Comparison of ENCODE assay signal across 1 cellular context in genomic region chr14:69260979-69261605, GRCh38.
TF ChIP-seq lines count a peak whose summit lies in the region.

No MANE protein-coding gene starts in this region.

TF ChIP-seq in HepG2, 621 proteins besides CTCF, POLR2A, EP300 and RAD21 (continued from another document):
- 0 out of 2 replicates have a peak, but pooled peaks have one; percentile 30 for TF ChIP-seq KDM3A (CRISPR knock-in tag; IDR thresholded peaks at IDR 0.05; ENCODE audit: low read depth)
- no peak for TF ChIP-seq THRA (CRISPR knock-in tag; IDR thresholded peaks at IDR 0.05; ENCODE audit: borderline replicate concordance)
- TF ChIP-seq PRDM15 (CRISPR knock-in tag; IDR thresholded peaks at IDR 0.05): no peak
- TF ChIP-seq MYC (CRISPR knock-in tag; IDR thresholded peaks at IDR 0.05; ENCODE audit: borderline replicate concordance): no peak
- peak; percentile 68 for TF ChIP-seq ZNF687 (CRISPR knock-in tag; IDR thresholded peaks at IDR 0.05)
- TF ChIP-seq ZBTB20 (CRISPR knock-in tag; IDR thresholded peaks at IDR 0.05; ENCODE audit: borderline replicate concordance, low read depth): no peak
- no peak for TF ChIP-seq ETV5 (CRISPR knock-in tag; IDR thresholded peaks at IDR 0.05; ENCODE audit: borderline replicate concordance)
- TF ChIP-seq ZNF563 (CRISPR knock-in tag; IDR thresholded peaks at IDR 0.05): 0 out of 2 replicates have a peak, but pooled peaks have one; percentile 27
- TF ChIP-seq REPIN1 (CRISPR knock-in tag; IDR thresholded peaks at IDR 0.05; ENCODE audit: borderline replicate concordance, low read depth): no peak
- TF ChIP-seq ZNF446 (CRISPR knock-in tag; IDR thresholded peaks at IDR 0.05): 0 out of 2 replicates have a peak, but pooled peaks have one; percentile 45
- TF ChIP-seq TGIF2 (CRISPR knock-in tag; IDR thresholded peaks at IDR 0.05): 0 out of 2 replicates have a peak, but pooled peaks have one; percentile 47
- no peak for TF ChIP-seq ZNF34 (CRISPR knock-in tag; IDR thresholded peaks at IDR 0.05; ENCODE audit: borderline replicate concordance)
- TF ChIP-seq MNT (IDR thresholded peaks at IDR 0.05): no peak
- TF ChIP-seq ZBTB39 (CRISPR knock-in tag; IDR thresholded peaks at IDR 0.05): no peak
- no peak for TF ChIP-seq CSRNP2 (CRISPR knock-in tag; conservative IDR thresholded peaks at IDR 0.05; ENCODE audit: low read depth)
- TF ChIP-seq HNRNPK (IDR thresholded peaks at IDR 0.05; ENCODE audit: low read depth, low read length, poor library complexity, severe bottlenecking): no peak
- no peak for TF ChIP-seq IRF9 (CRISPR knock-in tag; IDR thresholded peaks at IDR 0.05; ENCODE audit: borderline replicate concordance)
- TF ChIP-seq KDM5B (CRISPR knock-in tag; IDR thresholded peaks at IDR 0.05; ENCODE audit: borderline replicate concordance): 0 out of 2 replicates have a peak, but pooled peaks have one; percentile 18
- no peak for TF ChIP-seq THAP7 (CRISPR knock-in tag; IDR thresholded peaks at IDR 0.05)
- no peak for TF ChIP-seq NR2F2 (IDR thresholded peaks at IDR 0.05; ENCODE audit: borderline replicate concordance, low read depth)
- TF ChIP-seq GATAD2A (CRISPR knock-in tag; IDR thresholded peaks at IDR 0.05): no peak
- TF ChIP-seq HMGXB3 (CRISPR knock-in tag; IDR thresholded peaks at IDR 0.05; ENCODE audit: borderline replicate concordance): no peak
- TF ChIP-seq MATR3 (CRISPR knock-in tag; IDR thresholded peaks at IDR 0.05): no peak
- TF ChIP-seq REXO4 (CRISPR knock-in tag; IDR thresholded peaks at IDR 0.05; ENCODE audit: borderline replicate concordance): no peak
